ENCODE assay signal across 1 cellular context in the genomic region with DNA sequence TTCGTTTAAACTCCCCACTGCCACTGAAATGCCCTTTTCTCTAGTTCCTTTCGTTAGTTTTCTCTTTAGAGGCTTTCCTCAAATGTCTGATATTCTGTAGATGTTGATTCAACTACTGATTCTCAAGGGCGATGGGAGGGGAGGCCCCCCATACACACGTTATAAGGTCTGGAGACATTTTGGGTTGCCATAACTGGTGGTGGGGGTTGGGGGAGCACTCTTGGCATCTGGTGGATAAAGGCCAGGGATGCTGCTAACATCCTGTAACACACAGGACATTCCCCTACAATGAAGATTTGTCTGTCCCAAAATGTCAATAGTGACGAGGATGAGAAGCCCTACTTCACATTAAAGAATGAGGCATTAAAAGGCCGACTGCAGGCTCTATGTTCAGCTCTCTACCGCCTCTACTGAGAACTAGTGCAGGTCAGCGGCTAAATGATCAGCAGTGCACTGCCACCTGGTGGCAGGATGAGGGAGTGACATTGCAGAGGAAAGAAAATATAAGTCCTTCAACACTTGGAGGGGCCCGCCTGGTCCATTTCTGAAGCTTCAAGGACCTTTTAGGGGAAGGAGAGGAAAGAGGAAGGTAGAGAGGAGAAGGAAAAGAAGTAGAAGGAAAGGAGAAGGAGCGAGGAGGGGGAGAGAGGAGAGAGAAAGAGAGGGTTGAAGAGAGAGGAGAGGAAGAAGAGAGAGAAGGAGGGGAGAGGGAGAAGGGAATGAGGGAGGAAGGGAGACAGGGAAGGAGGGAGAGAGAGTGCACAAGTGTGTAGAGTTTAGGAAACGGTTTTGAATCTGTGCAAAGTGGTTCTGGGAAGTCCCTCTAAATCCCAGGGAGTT.
TF ChIP-seq lines count a peak whose summit lies in the region.

No MANE protein-coding gene starts in this region.

TF ChIP-seq in K562, 482 proteins besides CTCF, POLR2A, EP300 and RAD21 (continued from another document and continues in another):
- TF ChIP-seq, protein P1, sequence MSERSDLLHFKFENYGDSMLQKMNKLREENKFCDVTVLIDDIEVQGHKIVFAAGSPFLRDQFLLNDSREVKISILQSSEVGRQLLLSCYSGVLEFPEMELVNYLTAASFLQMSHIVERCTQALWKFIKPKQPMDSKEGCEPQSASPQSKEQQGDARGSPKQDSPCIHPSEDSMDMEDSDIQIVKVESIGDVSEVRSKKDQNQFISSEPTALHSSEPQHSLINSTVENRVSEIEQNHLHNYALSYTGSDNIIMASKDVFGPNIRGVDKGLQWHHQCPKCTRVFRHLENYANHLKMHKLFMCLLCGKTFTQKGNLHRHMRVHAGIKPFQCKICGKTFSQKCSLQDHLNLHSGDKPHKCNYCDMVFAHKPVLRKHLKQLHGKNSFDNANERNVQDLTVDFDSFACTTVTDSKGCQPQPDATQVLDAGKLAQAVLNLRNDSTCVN (CRISPR knock-in tag; IDR thresholded peaks at IDR 0.05), result peak; percentile 76; the same call in 1 of the 2 replicates
- TF ChIP-seq, protein P2, sequence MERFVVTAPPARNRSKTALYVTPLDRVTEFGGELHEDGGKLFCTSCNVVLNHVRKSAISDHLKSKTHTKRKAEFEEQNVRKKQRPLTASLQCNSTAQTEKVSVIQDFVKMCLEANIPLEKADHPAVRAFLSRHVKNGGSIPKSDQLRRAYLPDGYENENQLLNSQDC (CRISPR knock-in tag; IDR thresholded peaks at IDR 0.05), result no peak
- peak in 1 of 2 experiments; percentile 22; a peak in 1 of 4 replicates for TF ChIP-seq ARNT (IDR thresholded peaks at IDR 0.05)
- TF ChIP-seq PHF20 (IDR thresholded peaks at IDR 0.05; ENCODE audit: partially characterized antibody), result no peak
- no peak for TF ChIP-seq TRIM28 (IDR thresholded peaks at IDR 0.05)
- no peak for TF ChIP-seq ZNF146 (CRISPR knock-in tag; IDR thresholded peaks at IDR 0.05; ENCODE audit: unreplicated experiment)
- no peak for TF ChIP-seq SMARCA4 (IDR thresholded peaks at IDR 0.05)
- TF ChIP-seq ZNF707 (CRISPR knock-in tag; conservative IDR thresholded peaks at IDR 0.05), result no peak
- no peak for TF ChIP-seq ERF (CRISPR knock-in tag; IDR thresholded peaks at IDR 0.05)
- no peak for TF ChIP-seq ELF4 (CRISPR knock-in tag; IDR thresholded peaks at IDR 0.05)
- no peak for TF ChIP-seq KDM2B (CRISPR knock-in tag; IDR thresholded peaks at IDR 0.05)
- TF ChIP-seq TARDBP (IDR thresholded peaks at IDR 0.05), result no peak
- no peak for TF ChIP-seq CSDE1 (IDR thresholded peaks at IDR 0.05)
- no peak for TF ChIP-seq XRCC4 (IDR thresholded peaks at IDR 0.05; ENCODE audit: extremely low read depth, insufficient read depth, insufficient read length)
- TF ChIP-seq, protein P3, sequence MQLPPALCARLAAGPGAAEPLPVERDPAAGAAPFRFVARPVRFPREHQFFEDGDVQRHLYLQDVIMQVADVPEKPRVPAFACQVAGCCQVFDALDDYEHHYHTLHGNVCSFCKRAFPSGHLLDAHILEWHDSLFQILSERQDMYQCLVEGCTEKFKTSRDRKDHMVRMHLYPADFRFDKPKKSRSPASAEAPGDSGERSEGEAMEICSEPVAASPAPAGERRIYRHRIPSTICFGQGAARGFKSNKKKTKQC (CRISPR knock-in tag; IDR thresholded peaks at IDR 0.05), result no peak
- no peak for TF ChIP-seq ZNF316 (IDR thresholded peaks at IDR 0.05)
- TF ChIP-seq ZNF384 (IDR thresholded peaks at IDR 0.05; ENCODE audit: low read depth, low read length), result peak; percentile 33; the same call in 1 of the 2 replicates
- TF ChIP-seq CBX2 (IDR thresholded peaks at IDR 0.05; ENCODE audit: insufficient read depth, low read length, poor library complexity, severe bottlenecking), result no peak
- no peak for TF ChIP-seq NBN (IDR thresholded peaks at IDR 0.05; ENCODE audit: low read depth)
- TF ChIP-seq, protein P4, sequence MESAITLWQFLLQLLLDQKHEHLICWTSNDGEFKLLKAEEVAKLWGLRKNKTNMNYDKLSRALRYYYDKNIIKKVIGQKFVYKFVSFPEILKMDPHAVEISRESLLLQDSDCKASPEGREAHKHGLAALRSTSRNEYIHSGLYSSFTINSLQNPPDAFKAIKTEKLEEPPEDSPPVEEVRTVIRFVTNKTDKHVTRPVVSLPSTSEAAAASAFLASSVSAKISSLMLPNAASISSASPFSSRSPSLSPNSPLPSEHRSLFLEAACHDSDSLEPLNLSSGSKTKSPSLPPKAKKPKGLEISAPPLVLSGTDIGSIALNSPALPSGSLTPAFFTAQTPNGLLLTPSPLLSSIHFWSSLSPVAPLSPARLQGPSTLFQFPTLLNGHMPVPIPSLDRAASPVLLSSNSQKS (CRISPR knock-in tag; IDR thresholded peaks at IDR 0.05), result no peak
- TF ChIP-seq, protein P5, sequence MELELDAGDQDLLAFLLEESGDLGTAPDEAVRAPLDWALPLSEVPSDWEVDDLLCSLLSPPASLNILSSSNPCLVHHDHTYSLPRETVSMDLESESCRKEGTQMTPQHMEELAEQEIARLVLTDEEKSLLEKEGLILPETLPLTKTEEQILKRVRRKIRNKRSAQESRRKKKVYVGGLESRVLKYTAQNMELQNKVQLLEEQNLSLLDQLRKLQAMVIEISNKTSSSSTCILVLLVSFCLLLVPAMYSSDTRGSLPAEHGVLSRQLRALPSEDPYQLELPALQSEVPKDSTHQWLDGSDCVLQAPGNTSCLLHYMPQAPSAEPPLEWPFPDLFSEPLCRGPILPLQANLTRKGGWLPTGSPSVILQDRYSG (tag; conservative IDR thresholded peaks at IDR 0.05; ENCODE audit: low read depth), result no peak
- TF ChIP-seq SIN3A (IDR thresholded peaks at IDR 0.05; ENCODE audit: borderline replicate concordance in 2 of 2, control insufficient read depth in 1 of 2, low read depth in 2 of 2, low read length in 2 of 2), result no peak
- TF ChIP-seq CTBP1 (IDR thresholded peaks at IDR 0.05; ENCODE audit: borderline replicate concordance), result no peak
- peak; percentile 24 for TF ChIP-seq MEIS2 (IDR thresholded peaks at IDR 0.05; ENCODE audit: partially characterized antibody)
- TF ChIP-seq, protein P6, sequence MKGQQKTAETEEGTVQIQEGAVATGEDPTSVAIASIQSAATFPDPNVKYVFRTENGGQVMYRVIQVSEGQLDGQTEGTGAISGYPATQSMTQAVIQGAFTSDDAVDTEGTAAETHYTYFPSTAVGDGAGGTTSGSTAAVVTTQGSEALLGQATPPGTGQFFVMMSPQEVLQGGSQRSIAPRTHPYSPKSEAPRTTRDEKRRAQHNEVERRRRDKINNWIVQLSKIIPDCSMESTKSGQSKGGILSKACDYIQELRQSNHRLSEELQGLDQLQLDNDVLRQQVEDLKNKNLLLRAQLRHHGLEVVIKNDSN (CRISPR knock-in tag; IDR thresholded peaks at IDR 0.05), result no peak
- TF ChIP-seq ATF7 (IDR thresholded peaks at IDR 0.05), result 0 out of 2 replicates have a peak, but pooled peaks have one; percentile 23
- peak; percentile 90 for TF ChIP-seq XRCC5 (IDR thresholded peaks at IDR 0.05; ENCODE audit: low read depth, low read length)
- TF ChIP-seq, protein P7, sequence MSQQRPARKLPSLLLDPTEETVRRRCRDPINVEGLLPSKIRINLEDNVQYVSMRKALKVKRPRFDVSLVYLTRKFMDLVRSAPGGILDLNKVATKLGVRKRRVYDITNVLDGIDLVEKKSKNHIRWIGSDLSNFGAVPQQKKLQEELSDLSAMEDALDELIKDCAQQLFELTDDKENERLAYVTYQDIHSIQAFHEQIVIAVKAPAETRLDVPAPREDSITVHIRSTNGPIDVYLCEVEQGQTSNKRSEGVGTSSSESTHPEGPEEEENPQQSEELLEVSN (IDR thresholded peaks at IDR 0.05; ENCODE audit: borderline replicate concordance in 1 of 2, extremely low read depth in 1 of 2, insufficient read depth in 1 of 2, insufficient read length in 1 of 2, low read depth in 1 of 2, low read length in 1 of 2, poor library complexity in 1 of 2, severe bottlenecking in 1 of 2), result no peak
- TF ChIP-seq, protein P8, sequence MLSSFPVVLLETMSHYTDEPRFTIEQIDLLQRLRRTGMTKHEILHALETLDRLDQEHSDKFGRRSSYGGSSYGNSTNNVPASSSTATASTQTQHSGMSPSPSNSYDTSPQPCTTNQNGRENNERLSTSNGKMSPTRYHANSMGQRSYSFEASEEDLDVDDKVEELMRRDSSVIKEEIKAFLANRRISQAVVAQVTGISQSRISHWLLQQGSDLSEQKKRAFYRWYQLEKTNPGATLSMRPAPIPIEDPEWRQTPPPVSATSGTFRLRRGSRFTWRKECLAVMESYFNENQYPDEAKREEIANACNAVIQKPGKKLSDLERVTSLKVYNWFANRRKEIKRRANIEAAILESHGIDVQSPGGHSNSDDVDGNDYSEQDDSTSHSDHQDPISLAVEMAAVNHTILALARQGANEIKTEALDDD (IDR thresholded peaks at IDR 0.05), result peak; percentile 30; the same call in 1 of the 2 replicates
- TF ChIP-seq, protein P9, sequence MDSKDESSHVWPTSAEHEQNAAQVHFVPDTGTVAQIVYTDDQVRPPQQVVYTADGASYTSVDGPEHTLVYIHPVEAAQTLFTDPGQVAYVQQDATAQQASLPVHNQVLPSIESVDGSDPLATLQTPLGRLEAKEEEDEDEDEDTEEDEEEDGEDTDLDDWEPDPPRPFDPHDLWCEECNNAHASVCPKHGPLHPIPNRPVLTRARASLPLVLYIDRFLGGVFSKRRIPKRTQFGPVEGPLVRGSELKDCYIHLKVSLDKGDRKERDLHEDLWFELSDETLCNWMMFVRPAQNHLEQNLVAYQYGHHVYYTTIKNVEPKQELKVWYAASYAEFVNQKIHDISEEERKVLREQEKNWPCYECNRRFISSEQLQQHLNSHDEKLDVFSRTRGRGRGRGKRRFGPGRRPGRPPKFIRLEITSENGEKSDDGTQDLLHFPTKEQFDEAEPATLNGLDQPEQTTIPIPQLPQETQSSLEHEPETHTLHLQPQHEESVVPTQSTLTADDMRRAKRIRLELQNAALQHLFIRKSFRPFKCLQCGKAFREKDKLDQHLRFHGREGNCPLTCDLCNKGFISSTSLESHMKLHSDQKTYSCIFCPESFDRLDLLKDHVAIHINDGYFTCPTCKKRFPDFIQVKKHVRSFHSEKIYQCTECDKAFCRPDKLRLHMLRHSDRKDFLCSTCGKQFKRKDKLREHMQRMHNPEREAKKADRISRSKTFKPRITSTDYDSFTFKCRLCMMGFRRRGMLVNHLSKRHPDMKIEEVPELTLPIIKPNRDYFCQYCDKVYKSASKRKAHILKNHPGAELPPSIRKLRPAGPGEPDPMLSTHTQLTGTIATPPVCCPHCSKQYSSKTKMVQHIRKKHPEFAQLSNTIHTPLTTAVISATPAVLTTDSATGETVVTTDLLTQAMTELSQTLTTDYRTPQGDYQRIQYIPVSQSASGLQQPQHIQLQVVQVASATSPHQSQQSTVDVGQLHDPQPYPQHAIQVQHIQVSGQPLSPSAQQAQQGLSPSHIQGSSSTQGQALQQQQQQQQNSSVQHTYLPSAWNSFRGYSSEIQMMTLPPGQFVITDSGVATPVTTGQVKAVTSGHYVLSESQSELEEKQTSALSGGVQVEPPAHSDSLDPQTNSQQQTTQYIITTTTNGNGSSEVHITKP (IDR thresholded peaks at IDR 0.05; ENCODE audit: partially characterized antibody), result peak; percentile 36
- TF ChIP-seq ZNF586 (CRISPR knock-in tag; conservative IDR thresholded peaks at IDR 0.05), result no peak
- no peak for TF ChIP-seq SP2 (IDR thresholded peaks at IDR 0.05; ENCODE audit: extremely low read depth, low read depth, low read length, poor library complexity, severe bottlenecking)
- 0 out of 2 replicates have a peak, but pooled peaks have one; percentile 33 for TF ChIP-seq PHB2 (IDR thresholded peaks at IDR 0.05; ENCODE audit: low read depth)
- TF ChIP-seq CHD2 (IDR thresholded peaks at IDR 0.05; ENCODE audit: low read depth, low read length), result no peak
- no peak for TF ChIP-seq SAFB2 (IDR thresholded peaks at IDR 0.05; ENCODE audit: borderline replicate concordance, low read depth, low read length, severe bottlenecking)
- no peak for TF ChIP-seq ZNF324 (CRISPR knock-in tag; IDR thresholded peaks at IDR 0.05)
- no peak for TF ChIP-seq BRF1 (IDR thresholded peaks at IDR 0.05; ENCODE audit: borderline replicate concordance, extremely low read depth, insufficient read length)
- no peak for TF ChIP-seq ZNF197 (CRISPR knock-in tag; IDR thresholded peaks at IDR 0.05; ENCODE audit: low read depth)
- TF ChIP-seq, protein P10, sequence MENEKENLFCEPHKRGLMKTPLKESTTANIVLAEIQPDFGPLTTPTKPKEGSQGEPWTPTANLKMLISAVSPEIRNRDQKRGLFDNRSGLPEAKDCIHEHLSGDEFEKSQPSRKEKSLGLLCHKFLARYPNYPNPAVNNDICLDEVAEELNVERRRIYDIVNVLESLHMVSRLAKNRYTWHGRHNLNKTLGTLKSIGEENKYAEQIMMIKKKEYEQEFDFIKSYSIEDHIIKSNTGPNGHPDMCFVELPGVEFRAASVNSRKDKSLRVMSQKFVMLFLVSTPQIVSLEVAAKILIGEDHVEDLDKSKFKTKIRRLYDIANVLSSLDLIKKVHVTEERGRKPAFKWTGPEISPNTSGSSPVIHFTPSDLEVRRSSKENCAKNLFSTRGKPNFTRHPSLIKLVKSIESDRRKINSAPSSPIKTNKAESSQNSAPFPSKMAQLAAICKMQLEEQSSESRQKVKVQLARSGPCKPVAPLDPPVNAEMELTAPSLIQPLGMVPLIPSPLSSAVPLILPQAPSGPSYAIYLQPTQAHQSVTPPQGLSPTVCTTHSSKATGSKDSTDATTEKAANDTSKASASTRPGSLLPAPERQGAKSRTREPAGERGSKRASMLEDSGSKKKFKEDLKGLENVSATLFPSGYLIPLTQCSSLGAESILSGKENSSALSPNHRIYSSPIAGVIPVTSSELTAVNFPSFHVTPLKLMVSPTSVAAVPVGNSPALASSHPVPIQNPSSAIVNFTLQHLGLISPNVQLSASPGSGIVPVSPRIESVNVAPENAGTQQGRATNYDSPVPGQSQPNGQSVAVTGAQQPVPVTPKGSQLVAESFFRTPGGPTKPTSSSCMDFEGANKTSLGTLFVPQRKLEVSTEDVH (IDR thresholded peaks at IDR 0.05; ENCODE audit: low read depth, partially characterized antibody), result no peak
- TF ChIP-seq HNRNPUL1 (IDR thresholded peaks at IDR 0.05; ENCODE audit: low read length), result no peak
- TF ChIP-seq ZC3H8 (IDR thresholded peaks at IDR 0.05), result no peak
- TF ChIP-seq, protein P11, sequence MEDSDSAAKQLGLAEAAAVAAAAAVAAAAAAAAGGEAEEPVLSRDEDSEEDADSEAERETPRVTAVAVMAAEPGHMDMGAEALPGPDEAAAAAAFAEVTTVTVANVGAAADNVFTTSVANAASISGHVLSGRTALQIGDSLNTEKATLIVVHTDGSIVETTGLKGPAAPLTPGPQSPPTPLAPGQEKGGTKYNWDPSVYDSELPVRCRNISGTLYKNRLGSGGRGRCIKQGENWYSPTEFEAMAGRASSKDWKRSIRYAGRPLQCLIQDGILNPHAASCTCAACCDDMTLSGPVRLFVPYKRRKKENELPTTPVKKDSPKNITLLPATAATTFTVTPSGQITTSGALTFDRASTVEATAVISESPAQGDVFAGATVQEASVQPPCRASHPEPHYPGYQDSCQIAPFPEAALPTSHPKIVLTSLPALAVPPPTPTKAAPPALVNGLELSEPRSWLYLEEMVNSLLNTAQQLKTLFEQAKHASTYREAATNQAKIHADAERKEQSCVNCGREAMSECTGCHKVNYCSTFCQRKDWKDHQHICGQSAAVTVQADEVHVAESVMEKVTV (CRISPR knock-in tag; IDR thresholded peaks at IDR 0.05), result peak; percentile 84
- TF ChIP-seq ARID2 (IDR thresholded peaks at IDR 0.05), result peak; percentile 67; the same call in 1 of the 2 replicates
- TF ChIP-seq SRSF3 (IDR thresholded peaks at IDR 0.05; ENCODE audit: insufficient read depth, low read length), result no peak
- TF ChIP-seq MAZ (CRISPR knock-in tag; conservative IDR thresholded peaks at IDR 0.05 in 1 of 2, IDR thresholded peaks at IDR 0.05 in 1 of 2), result peak in 1 of 2 experiments; percentile 66; a peak in 1 of 4 replicates
- TF ChIP-seq NCOA6 (IDR thresholded peaks at IDR 0.05), result no peak
- no peak for TF ChIP-seq TCF3 (CRISPR knock-in tag; IDR thresholded peaks at IDR 0.05)
